Comparison of ENCODE assay signal across 17 cellular contexts in genomic region chr21:15749868-15750174, GRCh38. TPM values are rescaled to one million over a fixed set of nuclear protein-coding genes. Genes with fewer than 3 reads are reported as not detected.
A peak's percentile ranks its signal among the peaks of the same experiment; 100 is the strongest.
DNase-seq lines count a peak whose midpoint lies in the region; ATAC-seq and TF ChIP-seq lines count a peak whose summit lies in the region.
"Had no signal": no experiment of that assay in that cellular context is flagged by ENCODE, and none has a peak within 500 bp of the region (broad histone marks: within the 10 kb centered on the region; RNA-seq: fewer than 3 reads in every experiment).

No MANE protein-coding gene starts in this region.

- H3K4me1 Mint-ChIP-seq in CD4-positive, alpha-beta T cell (ENCODE audit: low read depth) = peaks cover 82% of the 10 kb centered on the region
- peaks cover 28% of the 10 kb centered on the region for H3K4me1 Mint-ChIP-seq in neural crest cell

- H3K27me3 ChIP-seq in CD4-positive, alpha-beta T cell (ENCODE audit: control insufficient read depth, insufficient read depth, low read length) = no peaks in the 10 kb centered on the region
- H3K27me3 ChIP-seq in fibroblast of lung (ENCODE audit: control insufficient read depth, insufficient read depth, low read length) = no peaks in the 10 kb centered on the region
- H3K27me3 ChIP-seq: neutrophil, sigmoid colon had no signal

- no peaks in the 10 kb centered on the region for H3K36me3 ChIP-seq in fibroblast of lung (ENCODE audit: control insufficient read depth, insufficient read depth, low read length)
- H3K36me3 ChIP-seq: neutrophil, sigmoid colon had no signal

- CTCF ChIA-PET in CD4-positive, alpha-beta T cell (lab: Charles Lee) = no interaction called here

- peaks cover 10% of the 10 kb centered on the region for H3K36me3 Mint-ChIP-seq in CD4-positive, alpha-beta T cell (ENCODE audit: low read depth)
- peaks cover 8% of the 10 kb centered on the region for H3K36me3 Mint-ChIP-seq in neural crest cell (ENCODE audit: low read depth)

- no peak overlapping the region for H3K27ac ChIP-seq in CD4-positive, alpha-beta T cell (ENCODE audit: low read depth, low read length)
- H3K27ac ChIP-seq in fibroblast of lung (ENCODE audit: insufficient read depth, low read length) = no peak overlapping the region
- H3K27ac ChIP-seq: neutrophil, sigmoid colon had no signal

- no peak for DNase-seq in CD4-positive, alpha-beta T cell
- DNase-seq in NCI-H226 (peak; percentile 18), fibroblast of lung (ENCODE audit: low read depth in 2 of 2) (peak; percentile 33 to 50), neural crest cell (ENCODE audit: low read depth, low spot score) (no peak), C1 segment of cervical spinal cord (lab: John Stamatoyannopoulos, UW) (no peak), superior temporal gyrus (ENCODE audit: extremely low spot score) (no peak)
- DNase-seq: activated CD4-positive, alpha-beta T cell treated with anti-CD3 and anti-CD28 coated beads, Interleukin-2, amount 10 ng/mL, durations not matched to agents 7 days and 5 days; activated naive CD4-positive, alpha-beta T cell treated with anti-CD3 and anti-CD28 coated beads, Interleukin-2, amount 50 U/mL, for 16 hours; DMS79; foreskin melanocyte; NCI-H187 treated with DMSO at 0.1 percent for 48 hours; NCI-H510A; sigmoid colon; stimulated activated CD4-positive, alpha-beta T cell treated with anti-CD3 and anti-CD28 coated beads, Interleukin-2, amount 100 ng/mL, for 24 hours had no signal

- H3K9ac ChIP-seq in fibroblast of lung (ENCODE audit: insufficient read depth, low read length) = no peak overlapping the region

- H3K9me3 ChIP-seq in CD4-positive, alpha-beta T cell (ENCODE audit: control insufficient read depth, low read length) = no peaks in the 10 kb centered on the region
- no peaks in the 10 kb centered on the region for H3K9me3 ChIP-seq in fibroblast of lung (ENCODE audit: control insufficient read depth, insufficient read depth, low read depth, low read length)
- H3K9me3 ChIP-seq: neutrophil, sigmoid colon had no signal

- no peak overlapping the region for H2AFZ ChIP-seq in fibroblast of lung (ENCODE audit: low read length)

- H3K4me2 ChIP-seq in fibroblast of lung (ENCODE audit: extremely low read depth, insufficient read depth, low read length) = no peak overlapping the region

- peak overlapping the region; percentile 23 for H3K4me3 Mint-ChIP-seq in CD4-positive, alpha-beta T cell
- no peak overlapping the region for H3K4me3 Mint-ChIP-seq in neural crest cell
- H3K4me3 Mint-ChIP-seq: activated CD4-positive, alpha-beta T cell treated with anti-CD3 and anti-CD28 coated beads, Interleukin-2, amount 10 ng/mL, durations not matched to agents 7 days and 5 days had no signal

- H4K20me1 ChIP-seq in fibroblast of lung (ENCODE audit: control insufficient read depth, extremely low read depth, insufficient read depth, low read length) = no peaks in the 10 kb centered on the region

- intact Hi-C loops in CD4-positive, alpha-beta T cell (cut with DNase I, micrococcal nuclease) = no loop called here

- no peak for TF ChIP-seq CTCF in CD4-positive, alpha-beta T cell (IDR thresholded peaks at IDR 0.05)
- TF ChIP-seq CTCF in fibroblast of lung (conservative IDR thresholded peaks at IDR 0.05 in 1 of 2, IDR thresholded peaks at IDR 0.05 in 1 of 2; ENCODE audit: low read depth in 1 of 2, low read length in 2 of 2) (no peak), neural crest cell (conservative IDR thresholded peaks at IDR 0.05) (no peak)

- no peaks in the 10 kb centered on the region for H3K9me3 Mint-ChIP-seq in CD4-positive, alpha-beta T cell
- no peaks in the 10 kb centered on the region for H3K9me3 Mint-ChIP-seq in neural crest cell

- H3K4me3 ChIP-seq in fibroblast of lung (replicated peaks in 1 of 4; ENCODE audit: control extremely low read depth in 1 of 4, insufficient read depth in 1 of 4, low read depth in 3 of 4, low read length in 4 of 4) = no peak overlapping the region
- H3K4me3 ChIP-seq: sigmoid colon had no signal

- no peak overlapping the region for H3K27ac Mint-ChIP-seq in CD4-positive, alpha-beta T cell
- H3K27ac Mint-ChIP-seq in neural crest cell (ENCODE audit: unreplicated experiment) = peak overlapping the region; percentile 52
- H3K27ac Mint-ChIP-seq: activated CD4-positive, alpha-beta T cell treated with anti-CD3 and anti-CD28 coated beads, Interleukin-2, amount 10 ng/mL, durations not matched to agents 7 days and 5 days had no signal

- no peak for ATAC-seq in CD4-positive, alpha-beta T cell (ENCODE audit: poor library complexity)
- no peak for ATAC-seq in GM21526 (IDR thresholded peaks at IDR 0.05; ENCODE audit: low FRiP score, unreplicated experiment)
- ATAC-seq in HG02623 (IDR thresholded peaks at IDR 0.05; ENCODE audit: unreplicated experiment) = no peak

- H3K4me1 ChIP-seq in fibroblast of lung (ENCODE audit: control insufficient read depth, extremely low read depth, insufficient read depth, low read length) = no peaks in the 10 kb centered on the region

- no peaks in the 10 kb centered on the region for H3K27me3 Mint-ChIP-seq in CD4-positive, alpha-beta T cell
- H3K27me3 Mint-ChIP-seq in neural crest cell (ENCODE audit: low read depth) = no peaks in the 10 kb centered on the region
- H3K27me3 Mint-ChIP-seq: activated CD4-positive, alpha-beta T cell treated with anti-CD3 and anti-CD28 coated beads, Interleukin-2, amount 10 ng/mL, durations not matched to agents 7 days and 5 days had no signal

- POLR2A ChIA-PET in CD4-positive, alpha-beta T cell (lab: Charles Lee) = no interaction called here

- H3K79me2 ChIP-seq in fibroblast of lung (ENCODE audit: control insufficient read depth, insufficient read depth, low read length) = peaks cover 54% of the 10 kb centered on the region

RNA-seq across cellular contexts. Expression of gene USP25, which starts 20.0 kb away (rescaled TPM):
- 10 to 100 TPM; 45.0 to 49.2 TPM for total RNA-seq in CD4-positive, alpha-beta T cell
- total RNA-seq in fibroblast of lung (47.5 and 65.7 TPM in 2 replicates), neural crest cell (27.2 and 30.5 TPM in 2 replicates)
- 31.3 and 40.6 TPM in 2 replicates for polyA plus RNA-seq in fibroblast of lung
- 21.7 and 25.8 TPM in 2 replicates for polyA plus RNA-seq in fibroblast of lung (2012)
- 5.2 and 20.1 TPM in 2 replicates for polyA minus RNA-seq in fibroblast of lung (ENCODE audit: low replicate concordance)

Comparison
In these comparisons a context has a peak if more than half of its experiments do, and no peak if none do; other contexts are left out.
1. DNase-seq: peak in NCI-H226 (single experiment) and fibroblast of lung (2 of 2); none in CD4-positive, alpha-beta T cell (0 of 10), neural crest cell (single experiment), C1 segment of cervical spinal cord (0 of 14) and superior temporal gyrus (single experiment).